19 cellular contexts compared by ENCODE assay signal in genomic region chr14:105636935-105637334, GRCh38.
DNase-seq lines count a peak whose midpoint lies in the region; ATAC-seq, FAIRE-seq and TF ChIP-seq lines count a peak whose summit lies in the region.
"Had no signal": no experiment of that assay in that cellular context is flagged by ENCODE, and none has a peak within 500 bp of the region (broad histone marks: within the 10 kb centered on the region; RNA-seq: fewer than 3 reads in every experiment).

No MANE protein-coding gene starts in this region.

- H3K79me2 ChIP-seq in K562 (ENCODE audit: control insufficient read depth, insufficient read depth, low read length) (no peaks in the 10 kb centered on the region), trophoblast cell (ENCODE audit: control insufficient read depth, insufficient read depth, low read length, poor library complexity) (no peaks in the 10 kb centered on the region), MM.1S (ENCODE audit: low read length) (no peaks in the 10 kb centered on the region)

- H3K4ac ChIP-seq in trophoblast cell (ENCODE audit: low read depth, low read length): no peak overlapping the region

- no peaks in the 10 kb centered on the region for H4K20me1 ChIP-seq in K562 (replicated peaks; ENCODE audit: control insufficient read depth, insufficient read depth, low read length)
- no peaks in the 10 kb centered on the region for H4K20me1 ChIP-seq in MM.1S (ENCODE audit: insufficient read depth, low read length)

- H3K27ac ChIP-seq in K562 (ENCODE audit: extremely low read depth, low read depth, low read length): no peak overlapping the region
- no peak overlapping the region for H3K27ac ChIP-seq in trophoblast cell (ENCODE audit: low read depth, low read length)
- no peak overlapping the region for H3K27ac ChIP-seq in MM.1S (ENCODE audit: low read length)
- H3K27ac ChIP-seq: C4-2B had no signal

- H3K9me1 ChIP-seq in K562 (ENCODE audit: control insufficient read depth, insufficient read depth, low read length): no peaks in the 10 kb centered on the region

- no peak for TF ChIP-seq CTCF in K562 (IDR thresholded peaks at IDR 0.05 in 2 of 3, conservative IDR thresholded peaks at IDR 0.05 in 1 of 3; ENCODE audit: insufficient read depth in 2 of 3, low read depth in 1 of 3, low read length in 3 of 3)
- TF ChIP-seq CTCF in MM.1S (IDR thresholded peaks at IDR 0.05; ENCODE audit: low read length): no peak

- no peak for DNase-seq in stimulated activated naive CD8-positive, alpha-beta T cell treated with anti-CD3 and anti-CD28 coated beads, Interleukin-15, Interleukin-2, amounts not matched to agents 100 U/mL and 50 U/mL, for 24 hours
- no peak for DNase-seq in K562 (ENCODE audit: extremely low read depth in 1 of 4, low spot score in 3 of 4)
- DNase-seq in trophoblast cell: no peak
- DNase-seq in SW 1271 (lab: John Stamatoyannopoulos, UW): no peak
- DNase-seq in MM.1S: no peak
- DNase-seq in left colon: no peak
- DNase-seq: ACHN; Caco-2; CD4-positive, alpha-beta T cell; GOT3; H7 had no signal

- no peak overlapping the region for H3K18ac ChIP-seq in trophoblast cell (ENCODE audit: low read length)

- no peak for TF ChIP-seq POLR2A in K562 (conservative IDR thresholded peaks at IDR 0.05)

- no peak overlapping the region for H4K8ac ChIP-seq in trophoblast cell (ENCODE audit: low read depth, low read length)

- H3K79me1 ChIP-seq in trophoblast cell (ENCODE audit: low read length): no peaks in the 10 kb centered on the region

- no peak overlapping the region for H2AFZ ChIP-seq in K562 (ENCODE audit: low read depth, low read length)
- H2AFZ ChIP-seq in trophoblast cell (ENCODE audit: insufficient read depth, low read length, poor library complexity): no peak overlapping the region
- H2AFZ ChIP-seq in MM.1S (ENCODE audit: low read length): no peak overlapping the region

- no peaks in the 10 kb centered on the region for H3K4me1 ChIP-seq in K562 (replicated peaks in 1 of 2; ENCODE audit: control insufficient read depth in 2 of 2, insufficient read depth in 2 of 2, low read length in 2 of 2)
- no peaks in the 10 kb centered on the region for H3K4me1 ChIP-seq in trophoblast cell (ENCODE audit: control insufficient read depth in 1 of 2, insufficient read depth in 2 of 2, low read length in 2 of 2)
- H3K4me1 ChIP-seq in MM.1S (ENCODE audit: low read length): no peaks in the 10 kb centered on the region
- H3K4me1 ChIP-seq: Caco-2 had no signal

- no peak overlapping the region for H4K91ac ChIP-seq in trophoblast cell (ENCODE audit: low read depth, low read length)

- H3K4me1 Mint-ChIP-seq in stimulated activated naive CD8-positive, alpha-beta T cell treated with anti-CD3 and anti-CD28 coated beads, Interleukin-15, Interleukin-2, amounts not matched to agents 100 ng/mL and 50 ng/mL, for 24 hours (ENCODE audit: low read depth): peaks cover 9% of the 10 kb centered on the region

- no peaks in the 10 kb centered on the region for H3F3A ChIP-seq in MM.1S (ENCODE audit: insufficient read depth, low read length)

- H3K4me3 Mint-ChIP-seq in stimulated activated naive CD8-positive, alpha-beta T cell treated with anti-CD3 and anti-CD28 coated beads, Interleukin-15, Interleukin-2, amounts not matched to agents 100 ng/mL and 50 ng/mL, for 24 hours: peak overlapping the region; percentile 1
- H3K4me3 Mint-ChIP-seq: CD4-positive, alpha-beta T cell had no signal

- POLR2A ChIA-PET in K562 (lab: Yijun Ruan, JAX): no interaction called here

- H3K27me3 Mint-ChIP-seq in stimulated activated naive CD8-positive, alpha-beta T cell treated with anti-CD3 and anti-CD28 coated beads, Interleukin-15, Interleukin-2, amounts not matched to agents 100 ng/mL and 50 ng/mL, for 24 hours: no peaks in the 10 kb centered on the region

- H3K4me3 ChIP-seq in K562 (no peak overlapping the region), trophoblast cell (ENCODE audit: low read depth, low read length) (peak overlapping the region; percentile 56), MM.1S (ENCODE audit: low read length) (no peak overlapping the region)

- no peak for TF ChIP-seq RAD21 in K562 (CRISPR knock-in tag; conservative IDR thresholded peaks at IDR 0.05 in 1 of 2, IDR thresholded peaks at IDR 0.05 in 1 of 2)

- in situ Hi-C loops in K562 (cut with MboI): loop anchor here (5.0 kb wide), 1 partner anchor 95 kb away; no protein-coding TSS in a partner anchor

- H3K9me2 ChIP-seq in MM.1S (replicated peaks; ENCODE audit: insufficient read depth, low read length): no peaks in the 10 kb centered on the region

- no TSS peak for BruUV-seq in K562 (replicated peaks; lab: Mats Ljungman, UMichigan)

- H2BK12ac ChIP-seq in trophoblast cell (ENCODE audit: low read length): no peak overlapping the region

- ATAC-seq in stimulated activated naive CD8-positive, alpha-beta T cell treated with anti-CD3 and anti-CD28 coated beads, Interleukin-15, Interleukin-2, amounts not matched to agents 100 U/mL and 50 U/mL, for 24 hours: no peak
- ATAC-seq in K562 (no peak; the same call in 2 of the 3 replicates), left colon (no peak)
- ATAC-seq: HCT116 had no signal

- no peak overlapping the region for H3K14ac ChIP-seq in trophoblast cell (ENCODE audit: low read length)

- H3K27ac Mint-ChIP-seq in stimulated activated naive CD8-positive, alpha-beta T cell treated with anti-CD3 and anti-CD28 coated beads, Interleukin-15, Interleukin-2, amounts not matched to agents 100 ng/mL and 50 ng/mL, for 24 hours: peak overlapping the region; percentile 56
- H3K27ac Mint-ChIP-seq: CD4-positive, alpha-beta T cell had no signal

- H4K12ac ChIP-seq in trophoblast cell (ENCODE audit: low read depth, low read length): no peak overlapping the region

- H3K27me3 ChIP-seq in K562 (ENCODE audit: control insufficient read depth in 2 of 2, insufficient read depth in 2 of 2, low read length in 2 of 2) (no peaks in the 10 kb centered on the region), trophoblast cell (ENCODE audit: insufficient read depth, low read length) (no peaks in the 10 kb centered on the region), MM.1S (replicated peaks; ENCODE audit: insufficient read depth, low read length) (peaks cover 9% of the 10 kb centered on the region)

- H3K9me3 ChIP-seq in K562 (replicated peaks; ENCODE audit: control insufficient read depth, insufficient read depth, low read depth, low read length) (no peaks in the 10 kb centered on the region), trophoblast cell (ENCODE audit: insufficient read depth, low read depth, low read length) (peaks cover 40% of the 10 kb centered on the region), MM.1S (replicated peaks; ENCODE audit: insufficient read depth, low read length) (no peaks in the 10 kb centered on the region)

- intact Hi-C loops in K562 (cut with micrococcal nuclease) (no loop called here), left colon (cut with DNase I, micrococcal nuclease) (no loop called here)

- H2BK120ac ChIP-seq in trophoblast cell (ENCODE audit: insufficient read depth, low read length, poor library complexity): no peak overlapping the region

- H2AK5ac ChIP-seq in trophoblast cell (ENCODE audit: low read length): no peak overlapping the region

- no peak overlapping the region for H2BK5ac ChIP-seq in trophoblast cell (ENCODE audit: low read depth, low read length, poor library complexity)

- no peak overlapping the region for H3K23ac ChIP-seq in trophoblast cell (ENCODE audit: low read length)

- H3K9ac ChIP-seq in K562 (ENCODE audit: insufficient read depth in 1 of 2, low read depth in 2 of 2, low read length in 2 of 2) (no peak overlapping the region), trophoblast cell (ENCODE audit: low read length) (no peak overlapping the region), MM.1S (ENCODE audit: low read length) (no peak overlapping the region)

- H3K36me3 Mint-ChIP-seq in stimulated activated naive CD8-positive, alpha-beta T cell treated with anti-CD3 and anti-CD28 coated beads, Interleukin-15, Interleukin-2, amounts not matched to agents 100 ng/mL and 50 ng/mL, for 24 hours (ENCODE audit: low read depth): no peaks in the 10 kb centered on the region

- H3K4me2 ChIP-seq in K562 (ENCODE audit: insufficient read depth, low read length) (no peak overlapping the region), trophoblast cell (ENCODE audit: low read length) (no peak overlapping the region), MM.1S (ENCODE audit: low read depth, low read length) (no peak overlapping the region)

- CTCF ChIA-PET in K562 (lab: Yijun Ruan, JAX; ENCODE audit: low intra/inter-chr PET ratio): no interaction called here

- H3K36me3 ChIP-seq in K562 (ENCODE audit: control insufficient read depth, insufficient read depth, low read length) (no peaks in the 10 kb centered on the region), trophoblast cell (ENCODE audit: control insufficient read depth in 1 of 2, insufficient read depth in 2 of 2, low read length in 2 of 2) (no peaks in the 10 kb centered on the region), MM.1S (replicated peaks; ENCODE audit: insufficient read depth, low read length) (no peaks in the 10 kb centered on the region)

- TF ChIP-seq EP300 in K562 (IDR thresholded peaks at IDR 0.05; ENCODE audit: low read length): no peak

- FAIRE-seq in K562 (lab: Jason Lieb, UNC): no peak
- FAIRE-seq: A204.1, D721Med, G401.6, GM12892, GM18507 had no signal

- 3% methylated on average over 4 of the region's 4 CpGs for WGBS in K562 (ENCODE audit: insufficient coverage, low coverage, missing lambda C conversion rate)
- WGBS in trophoblast cell (ENCODE audit: extremely low coverage, insufficient coverage, insufficient read length): no CpG with 5 or more reads among the region's 4 CpGs

- H3K9me3 Mint-ChIP-seq in stimulated activated naive CD8-positive, alpha-beta T cell treated with anti-CD3 and anti-CD28 coated beads, Interleukin-15, Interleukin-2, amounts not matched to agents 100 ng/mL and 50 ng/mL, for 24 hours: no peaks in the 10 kb centered on the region

TF ChIP-seq in K562, 482 proteins besides CTCF, POLR2A, EP300 and RAD21 (continues in another document):
- TF ChIP-seq CREM (IDR thresholded peaks at IDR 0.05; ENCODE audit: low read depth): peak; percentile 11; the same call in 1 of the 2 replicates
- TF ChIP-seq ILK (tag; IDR thresholded peaks at IDR 0.05; ENCODE audit: borderline replicate concordance, low read depth): no peak
- no peak for TF ChIP-seq DDX20 (tag; IDR thresholded peaks at IDR 0.05; ENCODE audit: low read depth)
- TF ChIP-seq SREBF1 (IDR thresholded peaks at IDR 0.05; ENCODE audit: borderline replicate concordance, low read depth, low read length): no peak
- no peak for TF ChIP-seq PHF8 (IDR thresholded peaks at IDR 0.05; ENCODE audit: borderline replicate concordance, low read length)
- TF ChIP-seq NCOA1 (IDR thresholded peaks at IDR 0.05; ENCODE audit: low read depth): peak; percentile 55; the same call in 1 of the 2 replicates
